ENCODE assay signal across 1 cellular context in the genomic region with DNA sequence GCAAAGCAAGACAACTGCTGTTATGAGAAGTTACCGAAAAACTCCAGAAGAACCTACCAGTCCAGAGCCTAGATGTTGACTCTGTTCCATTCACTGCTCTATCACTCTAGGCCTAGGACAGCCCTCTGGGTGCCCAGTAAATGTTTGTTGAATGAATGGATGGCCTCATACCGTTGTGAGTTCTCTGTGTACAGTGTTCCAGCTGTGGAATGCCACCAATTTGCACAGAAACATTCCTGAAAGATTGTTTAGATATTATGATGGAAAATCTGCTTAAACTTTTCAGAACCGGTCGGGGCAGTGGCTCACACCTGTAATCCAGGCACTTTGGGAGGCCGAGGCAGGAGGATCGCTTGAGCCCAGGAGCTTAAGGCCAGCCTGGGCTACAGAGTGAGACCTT.
TF ChIP-seq lines count a peak whose summit lies in the region.

No MANE protein-coding gene starts in this region.

TF ChIP-seq in HepG2, 621 proteins besides CTCF, POLR2A, EP300 and RAD21 (continued from another document and continues in another):
- TF ChIP-seq, protein P1, sequence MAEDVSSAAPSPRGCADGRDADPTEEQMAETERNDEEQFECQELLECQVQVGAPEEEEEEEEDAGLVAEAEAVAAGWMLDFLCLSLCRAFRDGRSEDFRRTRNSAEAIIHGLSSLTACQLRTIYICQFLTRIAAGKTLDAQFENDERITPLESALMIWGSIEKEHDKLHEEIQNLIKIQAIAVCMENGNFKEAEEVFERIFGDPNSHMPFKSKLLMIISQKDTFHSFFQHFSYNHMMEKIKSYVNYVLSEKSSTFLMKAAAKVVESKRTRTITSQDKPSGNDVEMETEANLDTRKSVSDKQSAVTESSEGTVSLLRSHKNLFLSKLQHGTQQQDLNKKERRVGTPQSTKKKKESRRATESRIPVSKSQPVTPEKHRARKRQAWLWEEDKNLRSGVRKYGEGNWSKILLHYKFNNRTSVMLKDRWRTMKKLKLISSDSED (CRISPR knock-in tag; IDR thresholded peaks at IDR 0.05): no peak
- TF ChIP-seq FLYWCH1 (CRISPR knock-in tag; IDR thresholded peaks at IDR 0.05) (no peak), JUNB (CRISPR knock-in tag; IDR thresholded peaks at IDR 0.05; ENCODE audit: borderline replicate concordance) (no peak), RCOR2 (CRISPR knock-in tag; IDR thresholded peaks at IDR 0.05) (no peak), TCF12 (IDR thresholded peaks at IDR 0.05) (no peak), TCF12 (CRISPR knock-in tag; IDR thresholded peaks at IDR 0.05) (no peak), MEIS2 (CRISPR knock-in tag; IDR thresholded peaks at IDR 0.05) (no peak), KDM3A (CRISPR knock-in tag; IDR thresholded peaks at IDR 0.05; ENCODE audit: low read depth) (no peak), ZNF3 (CRISPR knock-in tag; IDR thresholded peaks at IDR 0.05) (peak; percentile 96), TEAD3 (CRISPR knock-in tag; optimal IDR thresholded peaks at IDR 0.05; ENCODE audit: borderline replicate concordance) (peak; percentile 88), MAZ (IDR thresholded peaks at IDR 0.05; ENCODE audit: borderline replicate concordance, low read depth, low read length) (no peak), MAZ (CRISPR knock-in tag; IDR thresholded peaks at IDR 0.05; ENCODE audit: low read depth) (no peak), ZNF430 (CRISPR knock-in tag; IDR thresholded peaks at IDR 0.05) (no peak), ZNF891 (CRISPR knock-in tag; IDR thresholded peaks at IDR 0.05) (no peak), ZNF619 (CRISPR knock-in tag; IDR thresholded peaks at IDR 0.05) (no peak), ZNF263 (CRISPR knock-in tag; IDR thresholded peaks at IDR 0.05) (no peak), FOXK2 (IDR thresholded peaks at IDR 0.05) (no peak), HDAC2 (CRISPR knock-in tag; IDR thresholded peaks at IDR 0.05) (peak; percentile 30; the same call in 1 of the 2 replicates)
- TF ChIP-seq, protein P2, sequence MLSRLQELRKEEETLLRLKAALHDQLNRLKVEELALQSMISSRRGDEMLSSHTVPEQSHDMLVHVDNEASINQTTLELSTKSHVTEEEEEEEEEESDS (CRISPR knock-in tag; IDR thresholded peaks at IDR 0.05; ENCODE audit: borderline replicate concordance): 0 out of 2 replicates have a peak, but pooled peaks have one; percentile 15
- TF ChIP-seq, protein P3, sequence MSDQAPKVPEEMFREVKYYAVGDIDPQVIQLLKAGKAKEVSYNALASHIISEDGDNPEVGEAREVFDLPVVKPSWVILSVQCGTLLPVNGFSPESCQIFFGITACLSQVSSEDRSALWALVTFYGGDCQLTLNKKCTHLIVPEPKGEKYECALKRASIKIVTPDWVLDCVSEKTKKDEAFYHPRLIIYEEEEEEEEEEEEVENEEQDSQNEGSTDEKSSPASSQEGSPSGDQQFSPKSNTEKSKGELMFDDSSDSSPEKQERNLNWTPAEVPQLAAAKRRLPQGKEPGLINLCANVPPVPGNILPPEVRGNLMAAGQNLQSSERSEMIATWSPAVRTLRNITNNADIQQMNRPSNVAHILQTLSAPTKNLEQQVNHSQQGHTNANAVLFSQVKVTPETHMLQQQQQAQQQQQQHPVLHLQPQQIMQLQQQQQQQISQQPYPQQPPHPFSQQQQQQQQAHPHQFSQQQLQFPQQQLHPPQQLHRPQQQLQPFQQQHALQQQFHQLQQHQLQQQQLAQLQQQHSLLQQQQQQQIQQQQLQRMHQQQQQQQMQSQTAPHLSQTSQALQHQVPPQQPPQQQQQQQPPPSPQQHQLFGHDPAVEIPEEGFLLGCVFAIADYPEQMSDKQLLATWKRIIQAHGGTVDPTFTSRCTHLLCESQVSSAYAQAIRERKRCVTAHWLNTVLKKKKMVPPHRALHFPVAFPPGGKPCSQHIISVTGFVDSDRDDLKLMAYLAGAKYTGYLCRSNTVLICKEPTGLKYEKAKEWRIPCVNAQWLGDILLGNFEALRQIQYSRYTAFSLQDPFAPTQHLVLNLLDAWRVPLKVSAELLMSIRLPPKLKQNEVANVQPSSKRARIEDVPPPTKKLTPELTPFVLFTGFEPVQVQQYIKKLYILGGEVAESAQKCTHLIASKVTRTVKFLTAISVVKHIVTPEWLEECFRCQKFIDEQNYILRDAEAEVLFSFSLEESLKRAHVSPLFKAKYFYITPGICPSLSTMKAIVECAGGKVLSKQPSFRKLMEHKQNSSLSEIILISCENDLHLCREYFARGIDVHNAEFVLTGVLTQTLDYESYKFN (CRISPR knock-in tag; conservative IDR thresholded peaks at IDR 0.05): no peak
- TF ChIP-seq, protein P4, sequence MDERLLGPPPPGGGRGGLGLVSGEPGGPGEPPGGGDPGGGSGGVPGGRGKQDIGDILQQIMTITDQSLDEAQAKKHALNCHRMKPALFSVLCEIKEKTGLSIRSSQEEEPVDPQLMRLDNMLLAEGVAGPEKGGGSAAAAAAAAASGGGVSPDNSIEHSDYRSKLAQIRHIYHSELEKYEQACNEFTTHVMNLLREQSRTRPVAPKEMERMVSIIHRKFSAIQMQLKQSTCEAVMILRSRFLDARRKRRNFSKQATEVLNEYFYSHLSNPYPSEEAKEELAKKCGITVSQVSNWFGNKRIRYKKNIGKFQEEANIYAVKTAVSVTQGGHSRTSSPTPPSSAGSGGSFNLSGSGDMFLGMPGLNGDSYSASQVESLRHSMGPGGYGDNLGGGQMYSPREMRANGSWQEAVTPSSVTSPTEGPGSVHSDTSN (CRISPR knock-in tag; IDR thresholded peaks at IDR 0.05): no peak
- TF ChIP-seq, protein P5, sequence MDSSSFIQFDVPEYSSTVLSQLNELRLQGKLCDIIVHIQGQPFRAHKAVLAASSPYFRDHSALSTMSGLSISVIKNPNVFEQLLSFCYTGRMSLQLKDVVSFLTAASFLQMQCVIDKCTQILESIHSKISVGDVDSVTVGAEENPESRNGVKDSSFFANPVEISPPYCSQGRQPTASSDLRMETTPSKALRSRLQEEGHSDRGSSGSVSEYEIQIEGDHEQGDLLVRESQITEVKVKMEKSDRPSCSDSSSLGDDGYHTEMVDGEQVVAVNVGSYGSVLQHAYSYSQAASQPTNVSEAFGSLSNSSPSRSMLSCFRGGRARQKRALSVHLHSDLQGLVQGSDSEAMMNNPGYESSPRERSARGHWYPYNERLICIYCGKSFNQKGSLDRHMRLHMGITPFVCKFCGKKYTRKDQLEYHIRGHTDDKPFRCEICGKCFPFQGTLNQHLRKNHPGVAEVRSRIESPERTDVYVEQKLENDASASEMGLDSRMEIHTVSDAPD (CRISPR knock-in tag; IDR thresholded peaks at IDR 0.05): no peak
- TF ChIP-seq, protein P6, sequence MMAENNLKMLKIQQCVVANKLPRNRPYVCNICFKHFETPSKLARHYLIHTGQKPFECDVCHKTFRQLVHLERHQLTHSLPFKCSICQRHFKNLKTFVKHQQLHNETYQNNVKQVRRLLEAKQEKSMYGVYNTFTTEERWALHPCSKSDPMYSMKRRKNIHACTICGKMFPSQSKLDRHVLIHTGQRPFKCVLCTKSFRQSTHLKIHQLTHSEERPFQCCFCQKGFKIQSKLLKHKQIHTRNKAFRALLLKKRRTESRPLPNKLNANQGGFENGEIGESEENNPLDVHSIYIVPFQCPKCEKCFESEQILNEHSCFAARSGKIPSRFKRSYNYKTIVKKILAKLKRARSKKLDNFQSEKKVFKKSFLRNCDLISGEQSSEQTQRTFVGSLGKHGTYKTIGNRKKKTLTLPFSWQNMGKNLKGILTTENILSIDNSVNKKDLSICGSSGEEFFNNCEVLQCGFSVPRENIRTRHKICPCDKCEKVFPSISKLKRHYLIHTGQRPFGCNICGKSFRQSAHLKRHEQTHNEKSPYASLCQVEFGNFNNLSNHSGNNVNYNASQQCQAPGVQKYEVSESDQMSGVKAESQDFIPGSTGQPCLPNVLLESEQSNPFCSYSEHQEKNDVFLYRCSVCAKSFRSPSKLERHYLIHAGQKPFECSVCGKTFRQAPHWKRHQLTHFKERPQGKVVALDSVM (CRISPR knock-in tag; IDR thresholded peaks at IDR 0.05): peak; percentile 80
- TF ChIP-seq, protein P7, sequence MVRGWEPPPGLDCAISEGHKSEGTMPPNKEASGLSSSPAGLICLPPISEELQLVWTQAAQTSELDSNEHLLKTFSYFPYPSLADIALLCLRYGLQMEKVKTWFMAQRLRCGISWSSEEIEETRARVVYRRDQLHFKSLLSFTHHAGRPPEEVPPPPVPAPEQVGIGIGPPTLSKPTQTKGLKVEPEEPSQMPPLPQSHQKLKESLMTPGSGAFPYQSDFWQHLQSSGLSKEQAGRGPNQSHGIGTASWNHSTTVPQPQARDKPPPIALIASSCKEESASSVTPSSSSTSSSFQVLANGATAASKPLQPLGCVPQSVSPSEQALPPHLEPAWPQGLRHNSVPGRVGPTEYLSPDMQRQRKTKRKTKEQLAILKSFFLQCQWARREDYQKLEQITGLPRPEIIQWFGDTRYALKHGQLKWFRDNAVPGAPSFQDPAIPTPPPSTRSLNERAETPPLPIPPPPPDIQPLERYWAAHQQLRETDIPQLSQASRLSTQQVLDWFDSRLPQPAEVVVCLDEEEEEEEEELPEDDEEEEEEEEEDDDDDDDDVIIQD (CRISPR knock-in tag; IDR thresholded peaks at IDR 0.05; ENCODE audit: low read depth): no peak
- TF ChIP-seq, protein P8, sequence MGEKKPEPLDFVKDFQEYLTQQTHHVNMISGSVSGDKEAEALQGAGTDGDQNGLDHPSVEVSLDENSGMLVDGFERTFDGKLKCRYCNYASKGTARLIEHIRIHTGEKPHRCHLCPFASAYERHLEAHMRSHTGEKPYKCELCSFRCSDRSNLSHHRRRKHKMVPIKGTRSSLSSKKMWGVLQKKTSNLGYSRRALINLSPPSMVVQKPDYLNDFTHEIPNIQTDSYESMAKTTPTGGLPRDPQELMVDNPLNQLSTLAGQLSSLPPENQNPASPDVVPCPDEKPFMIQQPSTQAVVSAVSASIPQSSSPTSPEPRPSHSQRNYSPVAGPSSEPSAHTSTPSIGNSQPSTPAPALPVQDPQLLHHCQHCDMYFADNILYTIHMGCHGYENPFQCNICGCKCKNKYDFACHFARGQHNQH (CRISPR knock-in tag; IDR thresholded peaks at IDR 0.05): no peak
- TF ChIP-seq, protein P9, sequence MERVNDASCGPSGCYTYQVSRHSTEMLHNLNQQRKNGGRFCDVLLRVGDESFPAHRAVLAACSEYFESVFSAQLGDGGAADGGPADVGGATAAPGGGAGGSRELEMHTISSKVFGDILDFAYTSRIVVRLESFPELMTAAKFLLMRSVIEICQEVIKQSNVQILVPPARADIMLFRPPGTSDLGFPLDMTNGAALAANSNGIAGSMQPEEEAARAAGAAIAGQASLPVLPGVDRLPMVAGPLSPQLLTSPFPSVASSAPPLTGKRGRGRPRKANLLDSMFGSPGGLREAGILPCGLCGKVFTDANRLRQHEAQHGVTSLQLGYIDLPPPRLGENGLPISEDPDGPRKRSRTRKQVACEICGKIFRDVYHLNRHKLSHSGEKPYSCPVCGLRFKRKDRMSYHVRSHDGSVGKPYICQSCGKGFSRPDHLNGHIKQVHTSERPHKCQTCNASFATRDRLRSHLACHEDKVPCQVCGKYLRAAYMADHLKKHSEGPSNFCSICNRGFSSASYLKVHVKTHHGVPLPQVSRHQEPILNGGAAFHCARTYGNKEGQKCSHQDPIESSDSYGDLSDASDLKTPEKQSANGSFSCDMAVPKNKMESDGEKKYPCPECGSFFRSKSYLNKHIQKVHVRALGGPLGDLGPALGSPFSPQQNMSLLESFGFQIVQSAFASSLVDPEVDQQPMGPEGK (CRISPR knock-in tag; IDR thresholded peaks at IDR 0.05): no peak
- TF ChIP-seq, protein P10, sequence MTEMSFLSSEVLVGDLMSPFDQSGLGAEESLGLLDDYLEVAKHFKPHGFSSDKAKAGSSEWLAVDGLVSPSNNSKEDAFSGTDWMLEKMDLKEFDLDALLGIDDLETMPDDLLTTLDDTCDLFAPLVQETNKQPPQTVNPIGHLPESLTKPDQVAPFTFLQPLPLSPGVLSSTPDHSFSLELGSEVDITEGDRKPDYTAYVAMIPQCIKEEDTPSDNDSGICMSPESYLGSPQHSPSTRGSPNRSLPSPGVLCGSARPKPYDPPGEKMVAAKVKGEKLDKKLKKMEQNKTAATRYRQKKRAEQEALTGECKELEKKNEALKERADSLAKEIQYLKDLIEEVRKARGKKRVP (CRISPR knock-in tag; IDR thresholded peaks at IDR 0.05): no peak
- TF ChIP-seq, protein P11, sequence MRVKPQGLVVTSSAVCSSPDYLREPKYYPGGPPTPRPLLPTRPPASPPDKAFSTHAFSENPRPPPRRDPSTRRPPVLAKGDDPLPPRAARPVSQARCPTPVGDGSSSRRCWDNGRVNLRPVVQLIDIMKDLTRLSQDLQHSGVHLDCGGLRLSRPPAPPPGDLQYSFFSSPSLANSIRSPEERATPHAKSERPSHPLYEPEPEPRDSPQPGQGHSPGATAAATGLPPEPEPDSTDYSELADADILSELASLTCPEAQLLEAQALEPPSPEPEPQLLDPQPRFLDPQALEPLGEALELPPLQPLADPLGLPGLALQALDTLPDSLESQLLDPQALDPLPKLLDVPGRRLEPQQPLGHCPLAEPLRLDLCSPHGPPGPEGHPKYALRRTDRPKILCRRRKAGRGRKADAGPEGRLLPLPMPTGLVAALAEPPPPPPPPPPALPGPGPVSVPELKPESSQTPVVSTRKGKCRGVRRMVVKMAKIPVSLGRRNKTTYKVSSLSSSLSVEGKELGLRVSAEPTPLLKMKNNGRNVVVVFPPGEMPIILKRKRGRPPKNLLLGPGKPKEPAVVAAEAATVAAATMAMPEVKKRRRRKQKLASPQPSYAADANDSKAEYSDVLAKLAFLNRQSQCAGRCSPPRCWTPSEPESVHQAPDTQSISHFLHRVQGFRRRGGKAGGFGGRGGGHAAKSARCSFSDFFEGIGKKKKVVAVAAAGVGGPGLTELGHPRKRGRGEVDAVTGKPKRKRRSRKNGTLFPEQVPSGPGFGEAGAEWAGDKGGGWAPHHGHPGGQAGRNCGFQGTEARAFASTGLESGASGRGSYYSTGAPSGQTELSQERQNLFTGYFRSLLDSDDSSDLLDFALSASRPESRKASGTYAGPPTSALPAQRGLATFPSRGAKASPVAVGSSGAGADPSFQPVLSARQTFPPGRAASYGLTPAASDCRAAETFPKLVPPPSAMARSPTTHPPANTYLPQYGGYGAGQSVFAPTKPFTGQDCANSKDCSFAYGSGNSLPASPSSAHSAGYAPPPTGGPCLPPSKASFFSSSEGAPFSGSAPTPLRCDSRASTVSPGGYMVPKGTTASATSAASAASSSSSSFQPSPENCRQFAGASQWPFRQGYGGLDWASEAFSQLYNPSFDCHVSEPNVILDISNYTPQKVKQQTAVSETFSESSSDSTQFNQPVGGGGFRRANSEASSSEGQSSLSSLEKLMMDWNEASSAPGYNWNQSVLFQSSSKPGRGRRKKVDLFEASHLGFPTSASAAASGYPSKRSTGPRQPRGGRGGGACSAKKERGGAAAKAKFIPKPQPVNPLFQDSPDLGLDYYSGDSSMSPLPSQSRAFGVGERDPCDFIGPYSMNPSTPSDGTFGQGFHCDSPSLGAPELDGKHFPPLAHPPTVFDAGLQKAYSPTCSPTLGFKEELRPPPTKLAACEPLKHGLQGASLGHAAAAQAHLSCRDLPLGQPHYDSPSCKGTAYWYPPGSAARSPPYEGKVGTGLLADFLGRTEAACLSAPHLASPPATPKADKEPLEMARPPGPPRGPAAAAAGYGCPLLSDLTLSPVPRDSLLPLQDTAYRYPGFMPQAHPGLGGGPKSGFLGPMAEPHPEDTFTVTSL (CRISPR knock-in tag; IDR thresholded peaks at IDR 0.05; ENCODE audit: borderline replicate concordance): no peak
